Comparison of ENCODE assay signal across 26 cellular contexts in genomic region chr2:74327205-74327604, GRCh38. TPM values are rescaled to one million over a fixed set of nuclear protein-coding genes. Genes with fewer than 3 reads are reported as not detected.
A peak's percentile ranks its signal among the peaks of the same experiment; 100 is the strongest.
DNase-seq lines count a peak whose midpoint lies in the region; ATAC-seq, FAIRE-seq and TF ChIP-seq lines count a peak whose summit lies in the region.
"Had no signal": no experiment of that assay in that cellular context is flagged by ENCODE, and none has a peak within 500 bp of the region (broad histone marks: within the 10 kb centered on the region; RNA-seq: fewer than 3 reads in every experiment).

No MANE protein-coding gene starts in this region.

- no peak for DNase-seq in GM23338 (ENCODE audit: low spot score)
- DNase-seq in OCI-M1 (lab: John Stamatoyannopoulos, UW), result peak; percentile 29
- peak; percentile 53 for DNase-seq in ecto neural progenitor cell (ENCODE audit: low spot score)
- DNase-seq in thyroid gland, result peak; percentile 61 to 68
- no peak for DNase-seq in urothelium cell line (ENCODE audit: low spot score)
- no peak for DNase-seq in activated naive CD4-positive, alpha-beta T cell treated with anti-CD3 and anti-CD28 coated beads, Interleukin-2, amount 10 ng/mL, durations not matched to agents 7 days and 5 days
- no peak for DNase-seq in NCI-H2081 treated with DMSO at 0.1 percent for 48 hours (lab: John Stamatoyannopoulos, UW)
- DNase-seq: BE2C, Calu3, DMS153, DND-41, GM23248, H9, KG1, MM.1S, NCI-H1092, NCI-H1417 treated with DMSO at 0.1 percent for 48 hours, NCI-H187 treated with DMSO at 0.1 percent for 48 hours, NCI-H2107, NCI-H524 treated with DMSO at 0.1 percent for 48 hours, NCI-H774, Peyer's patch, SHP77 treated with DMSO at 0.1 percent for 48 hours had no signal

- FAIRE-seq in urothelium cell line (lab: Jason Lieb, UNC), result no peak
- FAIRE-seq: HTR-8/SVneo had no signal

- no peak overlapping the region for H2AFZ ChIP-seq in GM23338
- H2AFZ ChIP-seq: GM23248 had no signal

- no peak for TF ChIP-seq CTCF in GM23338 (conservative IDR thresholded peaks at IDR 0.05; ENCODE audit: low read depth in 2 of 2)
- no peak for TF ChIP-seq CTCF in thyroid gland (IDR thresholded peaks at IDR 0.05)

- H3K27ac ChIP-seq in GM23338 (ENCODE audit: low read depth) (no peak overlapping the region), thyroid gland (peak overlapping the region; percentile 67 to 81 (median 70))
- H3K27ac ChIP-seq: GM23248, Peyer's patch had no signal

- intact Hi-C loops in thyroid gland (cut with DNase I), result no loop called here

- no peaks in the 10 kb centered on the region for H3K9me2 ChIP-seq in GM23338 (ENCODE audit: insufficient read depth)

- H3K9me3 ChIP-seq in thyroid gland, result no peaks in the 10 kb centered on the region
- H3K9me3 ChIP-seq: BE2C, Peyer's patch had no signal

- no peak overlapping the region for H3K4me3 Mint-ChIP-seq in GM23338
- H3K4me3 Mint-ChIP-seq in activated naive CD4-positive, alpha-beta T cell treated with anti-CD3 and anti-CD28 coated beads, Interleukin-2, amount 10 ng/mL, durations not matched to agents 7 days and 5 days, result no peak overlapping the region
- H3K4me3 Mint-ChIP-seq: CD14-positive monocyte; H9; T-helper 1 cell treated with Interleukin-12 subunit alpha and Interleukin-12 subunit beta and Interleukin-4 antibody, amounts not matched to agents 30 μg/mL and 1 μg/mL, for 36 hours had no signal

- H3K4me3 ChIP-seq in GM23338 (no peak overlapping the region), thyroid gland (replicated peaks in 1 of 3) (no peak overlapping the region)
- H3K4me3 ChIP-seq: GM23248, Peyer's patch had no signal

- H3K4me1 ChIP-seq in GM23338 (ENCODE audit: insufficient read depth), result no peaks in the 10 kb centered on the region
- H3K4me1 ChIP-seq in thyroid gland, result peaks cover 38 to 42% of the 10 kb centered on the region in 2 donors
- H3K4me1 ChIP-seq: BE2C, Peyer's patch had no signal

- H3K36me3 ChIP-seq in GM23338 (ENCODE audit: insufficient read depth), result no peaks in the 10 kb centered on the region
- H3K36me3 ChIP-seq in thyroid gland, result no peaks in the 10 kb centered on the region
- H3K36me3 ChIP-seq: BE2C, Peyer's patch had no signal

- WGBS in thyroid gland, 2 donors, result 27 to 34% methylated on average over 5 of the region's 5 CpGs

- H3K9me3 Mint-ChIP-seq in GM23338, result no peaks in the 10 kb centered on the region
- no peaks in the 10 kb centered on the region for H3K9me3 Mint-ChIP-seq in activated naive CD4-positive, alpha-beta T cell treated with anti-CD3 and anti-CD28 coated beads, Interleukin-2, amount 10 ng/mL, durations not matched to agents 7 days and 5 days
- H3K9me3 Mint-ChIP-seq: CD14-positive monocyte; H9; T-helper 1 cell treated with Interleukin-12 subunit alpha and Interleukin-12 subunit beta and Interleukin-4 antibody, amounts not matched to agents 30 μg/mL and 1 μg/mL, for 36 hours had no signal

- H3K27me3 ChIP-seq in GM23338 (ENCODE audit: insufficient read depth) (no peaks in the 10 kb centered on the region), thyroid gland (no peaks in the 10 kb centered on the region)
- H3K27me3 ChIP-seq: BE2C, Peyer's patch had no signal

- no peaks in the 10 kb centered on the region for H3F3A ChIP-seq in GM23338 (replicated peaks; ENCODE audit: low read depth)

- peaks cover 5% of the 10 kb centered on the region; the same call in 1 of the 3 replicates for H3K4me1 Mint-ChIP-seq in GM23338
- H3K4me1 Mint-ChIP-seq in activated naive CD4-positive, alpha-beta T cell treated with anti-CD3 and anti-CD28 coated beads, Interleukin-2, amount 10 ng/mL, durations not matched to agents 7 days and 5 days, result no peaks in the 10 kb centered on the region
- H3K4me1 Mint-ChIP-seq: CD14-positive monocyte had no signal

- no peaks in the 10 kb centered on the region for H4K20me1 ChIP-seq in GM23338 (replicated peaks; ENCODE audit: insufficient read depth)

- no peak overlapping the region for H3K27ac Mint-ChIP-seq in GM23338
- H3K27ac Mint-ChIP-seq in activated naive CD4-positive, alpha-beta T cell treated with anti-CD3 and anti-CD28 coated beads, Interleukin-2, amount 10 ng/mL, durations not matched to agents 7 days and 5 days, result no peak overlapping the region
- H3K27ac Mint-ChIP-seq: CD14-positive monocyte; T-helper 1 cell treated with Interleukin-12 subunit alpha and Interleukin-12 subunit beta and Interleukin-4 antibody, amounts not matched to agents 30 μg/mL and 1 μg/mL, for 36 hours had no signal

- TF ChIP-seq POLR2A in thyroid gland (IDR thresholded peaks at IDR 0.05), result no peak

- no peaks in the 10 kb centered on the region for H3K27me3 Mint-ChIP-seq in GM23338 (ENCODE audit: insufficient read depth, low read depth, poor library complexity)
- H3K27me3 Mint-ChIP-seq in activated naive CD4-positive, alpha-beta T cell treated with anti-CD3 and anti-CD28 coated beads, Interleukin-2, amount 10 ng/mL, durations not matched to agents 7 days and 5 days, result no peaks in the 10 kb centered on the region

- CTCF ChIA-PET in activated naive CD4-positive, alpha-beta T cell treated with anti-CD3 and anti-CD28 coated beads, Interleukin-2, amount 10 ng/mL, durations not matched to agents 7 days and 5 days (lab: Charles Lee), result interaction anchor here (0.9 to 1.5 kb wide), 3 partner anchors 8 to 261 kb away, joined by 3 to 4 read pairs (median 3); no protein-coding TSS in a partner anchor

- H3K36me3 Mint-ChIP-seq in GM23338 (ENCODE audit: low read depth), result no peaks in the 10 kb centered on the region
- no peaks in the 10 kb centered on the region for H3K36me3 Mint-ChIP-seq in activated naive CD4-positive, alpha-beta T cell treated with anti-CD3 and anti-CD28 coated beads, Interleukin-2, amount 10 ng/mL, durations not matched to agents 7 days and 5 days
- H3K36me3 Mint-ChIP-seq: CD14-positive monocyte had no signal

- H3K4me2 ChIP-seq in GM23338, result no peak overlapping the region

- H3K79me2 ChIP-seq in GM23338 (replicated peaks; ENCODE audit: insufficient read depth), result no peaks in the 10 kb centered on the region

- ATAC-seq in GM23338, result peak; percentile 52

TF ChIP-seq in GM23338, 12 proteins besides CTCF, POLR2A, EP300 and RAD21 (continues in another document):
- no peak for TF ChIP-seq STAT1 (IDR thresholded peaks at IDR 0.05; ENCODE audit: unreplicated experiment)
- no peak for TF ChIP-seq ZNF114 (CRISPR knock-in tag; IDR thresholded peaks at IDR 0.05)
- no peak for TF ChIP-seq REST (IDR thresholded peaks at IDR 0.05; ENCODE audit: unreplicated experiment)
- TF ChIP-seq NANOG (IDR thresholded peaks at IDR 0.05; ENCODE audit: borderline replicate concordance), result no peak
- TF ChIP-seq JUNB (IDR thresholded peaks at IDR 0.05; ENCODE audit: unreplicated experiment), result no peak
- TF ChIP-seq ZNF331 (CRISPR knock-in tag; IDR thresholded peaks at IDR 0.05; ENCODE audit: low read depth), result no peak
- TF ChIP-seq EZH2 (IDR thresholded peaks at IDR 0.05; ENCODE audit: low read depth, unreplicated experiment), result no peak
- no peak for TF ChIP-seq EZH2phosphoT487 (IDR thresholded peaks at IDR 0.05; ENCODE audit: unreplicated experiment)
- TF ChIP-seq ETS1 (IDR thresholded peaks at IDR 0.05), result no peak
- TF ChIP-seq POLR2AphosphoS5 (IDR thresholded peaks at IDR 0.05; ENCODE audit: low read depth), result no peak
- no peak for TF ChIP-seq CREB1 (CRISPR knock-in tag; IDR thresholded peaks at IDR 0.05; ENCODE audit: low read depth)

RNA-seq across cellular contexts. Expression of gene SLC4A5, which starts 16.0 kb away (rescaled TPM):
- 0.24 and 0.89 TPM in 2 replicates for total RNA-seq in GM23338 (2014; rRNA removed; shearing (Covaris generic))
- 0.50 and 0.70 TPM in 2 replicates for polyA plus RNA-seq in GM23338 (2016; fragmentation: Nextera tagmentation; extraction: Ambion mirVana)
- total RNA-seq in thyroid gland, result 10 to 100 TPM; 18.3 to 94.5 (median 59.8) TPM

RNA-seq across cellular contexts. Expression of gene DCTN1, which starts 52.9 kb away (rescaled TPM):
- total RNA-seq in GM23338 (2014; rRNA removed; shearing (Covaris generic)), result 131 and 145 TPM in 2 replicates
- 108 and 126 TPM in 2 replicates for polyA plus RNA-seq in GM23338 (2016; fragmentation: Nextera tagmentation; extraction: Ambion mirVana)
- total RNA-seq in thyroid gland, result 100 to 1,000 TPM in 3 of 4 donors, 10 to 100 TPM in 1; 82.6 to 124 (median 108) TPM

Comparison
In these comparisons a context has a peak if more than half of its experiments do, and no peak if none do; other contexts are left out.
1. DNase-seq: peak in OCI-M1 (single experiment), ecto neural progenitor cell (single experiment) and thyroid gland (2 of 2); none in GM23338 (single experiment), urothelium cell line (single experiment), activated naive CD4-positive, alpha-beta T cell treated with anti-CD3 and anti-CD28 coated beads, Interleukin-2, amount 10 ng/mL, durations not matched to agents 7 days and 5 days (single experiment) and NCI-H2081 treated with DMSO at 0.1 percent for 48 hours (single experiment).
2. RNA of gene SLC4A5, which starts 16.0 kb away (total RNA-seq): 18.3 to 94.5 TPM in thyroid gland; 0.24 to 0.89 TPM in GM23338; every median in the first group is over 10 times any median in the second.